6 cellular contexts compared by ENCODE assay signal in genomic region chrY:16175740-16176139, GRCh38.
ATAC-seq lines count a peak whose summit lies in the region.

No MANE protein-coding gene starts in this region.

- ATAC-seq in GM18519 (IDR thresholded peaks at IDR 0.05; ENCODE audit: low FRiP score, unreplicated experiment) (peak; percentile 93), GM19035 (IDR thresholded peaks at IDR 0.05; ENCODE audit: unreplicated experiment) (peak; percentile 68), HG02588 (IDR thresholded peaks at IDR 0.05; ENCODE audit: unreplicated experiment) (peak; percentile 83), HG02759 (IDR thresholded peaks at IDR 0.05; ENCODE audit: unreplicated experiment) (peak; percentile 63), HG03432 (IDR thresholded peaks at IDR 0.05; ENCODE audit: unreplicated experiment) (peak; percentile 92), HG03565 (IDR thresholded peaks at IDR 0.05; ENCODE audit: unreplicated experiment) (peak; percentile 79)

Comparison
In these comparisons a context has a peak if more than half of its experiments do, and no peak if none do; other contexts are left out.
1. Peak in every context shown above with its lines: ATAC-seq.